Comparison of ENCODE assay signal across 18 cellular contexts in genomic region chr12:115312901-115313300, GRCh38.
"Had no signal": no experiment of that assay in that cellular context is flagged by ENCODE, and none has a peak within 500 bp of the region (broad histone marks: within the 10 kb centered on the region; RNA-seq: fewer than 3 reads in every experiment).

No MANE protein-coding gene starts in this region.

- H3K79me2 ChIP-seq: hepatocyte had no signal

- H3K36me3 ChIP-seq: esophagus squamous epithelium, left ventricle myocardium inferior, pancreas, sigmoid colon, spleen, suprapubic skin had no signal

- H3K27me3 ChIP-seq: hepatocyte, pancreas, sigmoid colon, spleen, suprapubic skin had no signal

- ATAC-seq: naive thymus-derived CD8-positive, alpha-beta T cell; pancreas had no signal

- H3K4me2 ChIP-seq: hepatocyte had no signal

- DNase-seq: activated CD4-positive, alpha-beta T cell treated with anti-CD3 and anti-CD28 coated beads, Interleukin-2, amount 10 ng/mL, durations not matched to agents 7 days and 5 days; activated CD8-positive, alpha-beta memory T cell treated with anti-CD3 and anti-CD28 coated beads, Interleukin-2, amount 50 U/mL, for 48 hours; activated naive CD4-positive, alpha-beta T cell; activated naive CD8-positive, alpha-beta T cell treated with anti-CD3 and anti-CD28 coated beads, Interleukin-2, amount 10 ng/mL, durations not matched to agents 7 days and 5 days; cerebellar nuclear complex; effector CD8-positive, alpha-beta T cell; esophagus squamous epithelium; kidney; left ventricle myocardium inferior; naive thymus-derived CD8-positive, alpha-beta T cell; pancreas; sigmoid colon; spleen; trophoblast cell had no signal

- H3K27ac ChIP-seq: esophagus squamous epithelium, left ventricle myocardium inferior, pancreas, sigmoid colon, spleen, suprapubic skin had no signal

- H2AFZ ChIP-seq: hepatocyte had no signal

- H3K4me3 ChIP-seq: esophagus squamous epithelium, hepatocyte, left ventricle myocardium inferior, pancreas, sigmoid colon, spleen, suprapubic skin had no signal

- H3K9me3 ChIP-seq: esophagus squamous epithelium, left ventricle myocardium inferior, pancreas, sigmoid colon, suprapubic skin had no signal

- H3K4me1 ChIP-seq: esophagus squamous epithelium, left ventricle myocardium inferior, pancreas, spleen, suprapubic skin had no signal

- FAIRE-seq: endothelial cell of umbilical vein, kidney, pancreas, TTC549 had no signal
